ENCODE assay signal across 19 cellular contexts in the genomic region with DNA sequence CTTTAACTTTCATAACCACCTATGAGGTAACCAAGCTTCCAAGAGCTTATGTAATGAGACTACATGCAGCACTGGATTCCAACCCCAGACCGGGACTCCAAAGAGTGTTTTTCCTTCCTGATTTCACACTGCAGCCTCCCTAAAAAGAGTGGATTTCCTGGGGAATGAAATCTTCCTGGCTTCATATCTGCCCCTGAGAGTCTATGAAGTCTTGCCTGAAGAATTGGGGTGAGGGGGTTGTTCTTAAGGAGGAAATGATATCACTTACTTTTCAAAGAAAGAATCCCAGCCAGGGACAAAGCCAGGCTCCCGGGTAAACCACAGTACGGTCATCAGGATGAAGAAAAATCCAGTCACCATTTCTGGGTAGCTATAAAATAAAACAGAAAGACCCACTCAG. TPM values are rescaled to one million over a fixed set of nuclear protein-coding genes. Genes with fewer than 3 reads are reported as not detected.
"Had no signal": no experiment of that assay in that cellular context is flagged by ENCODE, and none has a peak within 500 bp of the region (broad histone marks: within the 10 kb centered on the region; RNA-seq: fewer than 3 reads in every experiment).

No MANE protein-coding gene starts in this region.

- H3K4me1 ChIP-seq: colonic mucosa, lower lobe of right lung, pancreas, upper lobe of right lung had no signal

- H3K36me3 ChIP-seq: colonic mucosa, pancreas had no signal

- ATAC-seq: activated T-helper 17 cell treated with anti-CD3 and anti-CD28 coated beads, Interleukin-2, amount 50 U/mL, for 72 hours; lower lobe of right lung; naive thymus-derived CD4-positive, alpha-beta T cell; pancreas; stimulated activated effector memory CD8-positive, alpha-beta T cell treated with anti-CD3 and anti-CD28 coated beads, Interleukin-12 subunit alpha, Interleukin-12 subunit beta, amount 100 ng/mL, for 72 hours; upper lobe of right lung had no signal

- H3K4me1 Mint-ChIP-seq: activated naive CD4-positive, alpha-beta T cell treated with anti-CD3 and anti-CD28 coated beads, Interleukin-2, amount 10 ng/mL, durations not matched to agents 7 days and 5 days; activated T-helper 17 cell treated with anti-CD3 and anti-CD28 coated beads, Interleukin-2, amount 50 U/mL, for 72 hours; naive thymus-derived CD4-positive, alpha-beta T cell; stimulated activated effector memory CD8-positive, alpha-beta T cell treated with anti-CD3 and anti-CD28 coated beads, Interleukin-12 subunit alpha, Interleukin-12 subunit beta, amount 100 ng/mL, for 72 hours had no signal

- H3K4me3 ChIP-seq: colonic mucosa, esophagus squamous epithelium, lower lobe of right lung, pancreas, sigmoid colon, thoracic aorta, upper lobe of right lung had no signal

- H3K36me3 Mint-ChIP-seq: activated naive CD4-positive, alpha-beta T cell treated with anti-CD3 and anti-CD28 coated beads, Interleukin-2, amount 10 ng/mL, durations not matched to agents 7 days and 5 days; stimulated activated effector memory CD8-positive, alpha-beta T cell treated with anti-CD3 and anti-CD28 coated beads, Interleukin-12 subunit alpha, Interleukin-12 subunit beta, amount 100 ng/mL, for 72 hours had no signal

- FAIRE-seq: pancreas had no signal

- H3K4me3 Mint-ChIP-seq: activated naive CD4-positive, alpha-beta T cell treated with anti-CD3 and anti-CD28 coated beads, Interleukin-2, amount 10 ng/mL, durations not matched to agents 7 days and 5 days; activated T-helper 17 cell treated with anti-CD3 and anti-CD28 coated beads, Interleukin-2, amount 50 U/mL, for 72 hours; naive thymus-derived CD4-positive, alpha-beta T cell; stimulated activated effector memory CD8-positive, alpha-beta T cell treated with anti-CD3 and anti-CD28 coated beads, Interleukin-12 subunit alpha, Interleukin-12 subunit beta, amount 100 ng/mL, for 72 hours had no signal

- H3K9me3 Mint-ChIP-seq: activated naive CD4-positive, alpha-beta T cell treated with anti-CD3 and anti-CD28 coated beads, Interleukin-2, amount 10 ng/mL, durations not matched to agents 7 days and 5 days; activated T-helper 17 cell treated with anti-CD3 and anti-CD28 coated beads, Interleukin-2, amount 50 U/mL, for 72 hours; naive thymus-derived CD4-positive, alpha-beta T cell; stimulated activated effector memory CD8-positive, alpha-beta T cell treated with anti-CD3 and anti-CD28 coated beads, Interleukin-12 subunit alpha, Interleukin-12 subunit beta, amount 100 ng/mL, for 72 hours had no signal

- H3K27me3 ChIP-seq: colonic mucosa, esophagus squamous epithelium, pancreas, sigmoid colon, upper lobe of right lung had no signal

- H3K27me3 Mint-ChIP-seq: activated naive CD4-positive, alpha-beta T cell treated with anti-CD3 and anti-CD28 coated beads, Interleukin-2, amount 10 ng/mL, durations not matched to agents 7 days and 5 days; activated T-helper 17 cell treated with anti-CD3 and anti-CD28 coated beads, Interleukin-2, amount 50 U/mL, for 72 hours; naive thymus-derived CD4-positive, alpha-beta T cell had no signal

- DNase-seq: activated CD4-positive, alpha-beta T cell treated with anti-CD3 and anti-CD28 coated beads for 1 hour; activated CD4-positive, alpha-beta T cell treated with anti-CD3 and anti-CD28 coated beads, Interleukin-2, amount 50 U/mL, for 4 hours; activated naive CD4-positive, alpha-beta T cell treated with anti-CD3 and anti-CD28 coated beads, Interleukin-2, amount 10 ng/mL, durations not matched to agents 7 days and 5 days; central memory CD4-positive, alpha-beta T cell; colonic mucosa; esophagus squamous epithelium; foreskin fibroblast; lower lobe of right lung; naive thymus-derived CD4-positive, alpha-beta T cell; pancreas; sigmoid colon; stimulated activated CD4-positive, alpha-beta T cell treated with anti-CD3 and anti-CD28 coated beads, Interleukin-12 subunit alpha, Interleukin-12 subunit beta, amount 100 ng/mL, for 4 hours; stimulated activated CD4-positive, alpha-beta T cell treated with anti-CD3 and anti-CD28 coated beads, Interleukin-2, amount 100 ng/mL, for 24 hours; T-helper 9 cell; upper lobe of right lung had no signal

- H3K9me3 ChIP-seq: colonic mucosa, esophagus squamous epithelium, lower lobe of right lung, pancreas, sigmoid colon, thoracic aorta, upper lobe of right lung had no signal

- H3K27ac ChIP-seq: colonic mucosa, esophagus squamous epithelium, lower lobe of right lung, pancreas, sigmoid colon, thoracic aorta, upper lobe of right lung, VCaP had no signal

- H3K27ac Mint-ChIP-seq: activated naive CD4-positive, alpha-beta T cell treated with anti-CD3 and anti-CD28 coated beads, Interleukin-2, amount 10 ng/mL, durations not matched to agents 7 days and 5 days; activated T-helper 17 cell treated with anti-CD3 and anti-CD28 coated beads, Interleukin-2, amount 50 U/mL, for 72 hours; naive thymus-derived CD4-positive, alpha-beta T cell; stimulated activated effector memory CD8-positive, alpha-beta T cell treated with anti-CD3 and anti-CD28 coated beads, Interleukin-12 subunit alpha, Interleukin-12 subunit beta, amount 100 ng/mL, for 72 hours had no signal

RNA-seq across cellular contexts. Expression of gene SLC13A4, which starts 35.9 kb away (rescaled TPM):
- total RNA-seq: activated T-helper 17 cell treated with anti-CD3 and anti-CD28 coated beads, Interleukin-2, amount 50 U/mL, for 72 hours; colonic mucosa; naive thymus-derived CD4-positive, alpha-beta T cell; pancreas; upper lobe of right lung had no signal

RNA-seq across cellular contexts. Expression of gene FAM180A, which starts 56.6 kb away (rescaled TPM):
- total RNA-seq: activated T-helper 17 cell treated with anti-CD3 and anti-CD28 coated beads, Interleukin-2, amount 50 U/mL, for 72 hours; naive thymus-derived CD4-positive, alpha-beta T cell had no signal
- polyA plus RNA-seq: naive thymus-derived CD4-positive, alpha-beta T cell had no signal
